In the genomic region with DNA sequence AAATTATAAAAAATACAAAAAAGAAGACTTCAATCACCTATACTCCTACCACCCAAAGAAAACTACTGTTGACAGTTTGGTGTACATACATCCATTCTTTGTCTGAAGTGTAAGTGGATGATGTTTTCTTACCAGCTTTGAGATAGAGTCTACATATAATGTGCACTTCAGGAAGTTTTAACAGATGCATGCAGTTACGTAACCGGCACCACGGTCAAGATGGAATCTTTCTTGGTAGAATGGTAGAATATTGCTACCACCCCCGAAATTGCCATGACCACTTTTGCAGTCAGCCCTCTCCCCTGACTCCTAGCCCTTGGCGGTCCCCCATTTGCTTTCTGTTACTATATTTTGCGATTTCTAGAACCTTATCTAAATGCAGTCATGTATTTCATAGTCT, we compare ENCODE assay signal across 13 cellular contexts. TPM values are rescaled to one million over a fixed set of nuclear protein-coding genes. Genes with fewer than 3 reads are reported as not detected.
A peak's percentile ranks its signal among the peaks of the same experiment; 100 is the strongest.
DNase-seq lines count a peak whose midpoint lies in the region; ATAC-seq and TF ChIP-seq lines count a peak whose summit lies in the region.
"Had no signal": no experiment of that assay in that cellular context is flagged by ENCODE, and none has a peak within 500 bp of the region (broad histone marks: within the 10 kb centered on the region; RNA-seq: fewer than 3 reads in every experiment).

No MANE protein-coding gene starts in this region.

- H3K9me3 ChIP-seq in heart left ventricle (no peaks in the 10 kb centered on the region), SJSA1 (replicated peaks) (no peaks in the 10 kb centered on the region), suprapubic skin (no peaks in the 10 kb centered on the region)
- H3K9me3 ChIP-seq: transverse colon had no signal

- H3K4me1 ChIP-seq in heart left ventricle (peaks cover 0 to 76% (median 59%) of the 10 kb centered on the region in 12 donors), SJSA1 (replicated peaks) (peaks cover 30% of the 10 kb centered on the region), suprapubic skin (peaks cover 68% of the 10 kb centered on the region)

- H3K27me3 ChIP-seq in heart left ventricle (no peaks in the 10 kb centered on the region), SJSA1 (replicated peaks) (no peaks in the 10 kb centered on the region), suprapubic skin (no peaks in the 10 kb centered on the region)
- H3K27me3 ChIP-seq: transverse colon had no signal

- 64 to 81% (median 71%) methylated on average over 6 of the region's 6 CpGs for WGBS in heart left ventricle, 4 donors
- whole genome bisulfite sequencing in suprapubic skin = 84% methylated on average over 6 of the region's 6 CpGs

- no peak for DNase-seq in heart left ventricle
- no peak for DNase-seq in Right ventricle myocardium inferior (ENCODE audit: missing footprints)
- DNase-seq in SJSA1 (ENCODE audit: low read depth in 1 of 2, low spot score in 2 of 2) = no peak
- DNase-seq in fibroblast of pulmonary artery (ENCODE audit: low read depth) = no peak
- DNase-seq in suprapubic skin (ENCODE audit: low spot score in 2 of 2) = no peak
- DNase-seq in GM03348 (ENCODE audit: low spot score) = no peak
- DNase-seq in NCI-H510A treated with DMSO at 0.1 percent for 48 hours (lab: John Stamatoyannopoulos, UW) = no peak
- DNase-seq: activated CD4-positive, CD25-positive, alpha-beta regulatory T cell treated with anti-CD3 and anti-CD28 coated beads, Interleukin-2, amount 50 U/mL, for 72 hours; transverse colon had no signal

- no peak for ATAC-seq in heart left ventricle
- ATAC-seq in Right ventricle myocardium inferior = no peak
- ATAC-seq in HG02970 (IDR thresholded peaks at IDR 0.05; ENCODE audit: low FRiP score, unreplicated experiment) = no peak

- TF ChIP-seq POLR2A in heart left ventricle (IDR thresholded peaks at IDR 0.05) (no peak), suprapubic skin (IDR thresholded peaks at IDR 0.05) (no peak)

- TF ChIP-seq CTCF in heart left ventricle (IDR thresholded peaks at IDR 0.05) = no peak
- TF ChIP-seq CTCF in fibroblast of pulmonary artery (IDR thresholded peaks at IDR 0.05; ENCODE audit: low read length, missing control alignments) = no peak
- TF ChIP-seq CTCF in suprapubic skin (IDR thresholded peaks at IDR 0.05) = no peak

- peak overlapping the region in 8 of 12 donors; percentile 76 to 99 (median 91) for H3K4me3 ChIP-seq in heart left ventricle
- H3K4me3 ChIP-seq in SJSA1 = peak overlapping the region; percentile 96; the same call in 1 of the 2 replicates
- H3K4me3 ChIP-seq in fibroblast of pulmonary artery (replicated peaks; ENCODE audit: low read depth, low read length) = peak overlapping the region; percentile 73
- H3K4me3 ChIP-seq in suprapubic skin = peak overlapping the region; percentile 72

- no peak overlapping the region for H3K27ac ChIP-seq in heart left ventricle
- H3K27ac ChIP-seq in SJSA1 = no peak overlapping the region
- no peak overlapping the region for H3K27ac ChIP-seq in suprapubic skin

- no peak for TF ChIP-seq EP300 in suprapubic skin (IDR thresholded peaks at IDR 0.05)

- intact Hi-C loops in heart left ventricle (cut with DNase I) = no loop called here
- intact Hi-C loops in Right ventricle myocardium inferior (cut with DNase I) = no loop called here

- H3K36me3 ChIP-seq in heart left ventricle (peaks cover 0 to 27% (median 14%) of the 10 kb centered on the region in 9 donors), SJSA1 (peaks cover 59% of the 10 kb centered on the region), suprapubic skin (peaks cover 3% of the 10 kb centered on the region)
- H3K36me3 ChIP-seq: transverse colon had no signal

RNA-seq across cellular contexts. Expression of gene CUL4A, which starts 1.4 kb away (rescaled TPM):
- total RNA-seq in heart left ventricle (100 to 1,000 TPM in 7 of 9 donors, 10 to 100 TPM in 2; 86.7 to 121 (median 114) TPM), Right ventricle myocardium inferior (143 TPM), suprapubic skin (100 to 1,000 TPM in 3 of 4 donors, 10 to 100 TPM in 1; 95.6 to 221 (median 119) TPM)
- 10 to 100 TPM; 29.7 to 82.1 TPM for polyA plus RNA-seq in heart left ventricle
- 74.7 and 145 TPM in 2 replicates for total RNA-seq in SJSA1 (2014; rRNA removed; shearing (Covaris generic))

RNA-seq across cellular contexts. Expression of gene PCID2, which starts 2.4 kb away (rescaled TPM):
- total RNA-seq in heart left ventricle = 10 to 100 TPM; 40.1 to 60.2 (median 45.2) TPM
- polyA plus RNA-seq in heart left ventricle = 10 to 100 TPM; 30.0 to 57.7 TPM
- 57.2 TPM for total RNA-seq in Right ventricle myocardium inferior
- total RNA-seq in SJSA1 (2014; rRNA removed; shearing (Covaris generic)) = 108 and 126 TPM in 2 replicates
- total RNA-seq in suprapubic skin = 10 to 100 TPM; 33.2 to 99.5 (median 49.5) TPM

RNA-seq across cellular contexts. Expression of gene PROZ, which starts 52.4 kb away (rescaled TPM):
- not detected for total RNA-seq in heart left ventricle
- not detected for polyA plus RNA-seq in heart left ventricle
- total RNA-seq in Right ventricle myocardium inferior = not detected
- total RNA-seq in SJSA1 (2014; rRNA removed; shearing (Covaris generic)) = not detected in 2 replicates
- total RNA-seq in suprapubic skin = not detected
- total RNA-seq: G401, LHCN-M2, pulmonary artery endothelial cell, transverse colon had no signal
